Comparison of ENCODE assay signal across 29 cellular contexts in the genomic region with DNA sequence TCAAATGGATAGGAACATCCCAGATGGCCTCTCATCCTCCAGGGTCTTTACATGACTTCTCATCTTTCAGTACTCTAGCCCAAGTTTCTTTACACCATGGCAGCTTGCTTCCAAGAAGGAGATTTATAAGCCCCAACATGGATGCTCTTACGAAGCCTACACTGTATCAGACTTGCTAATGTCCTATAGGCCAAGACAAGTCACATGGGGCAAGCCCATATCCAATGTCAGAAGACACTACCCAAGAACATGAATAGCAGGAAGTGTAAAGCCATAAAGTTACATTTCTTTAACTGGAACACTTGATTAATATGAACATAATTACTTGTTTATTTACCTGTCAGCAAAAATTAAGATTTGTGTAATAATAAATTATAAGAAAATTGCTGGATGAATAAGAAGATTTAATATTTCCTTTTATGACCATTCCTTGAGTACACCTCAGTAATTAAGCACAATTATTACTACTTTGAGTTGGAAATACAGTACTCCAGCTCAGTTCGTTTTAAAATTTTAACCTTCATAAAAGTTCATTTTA.
"Had no signal": no experiment of that assay in that cellular context is flagged by ENCODE, and none has a peak within 500 bp of the region (broad histone marks: within the 10 kb centered on the region; RNA-seq: fewer than 3 reads in every experiment).

No MANE protein-coding gene starts in this region.

- H3K4me1 ChIP-seq: ascending aorta, body of pancreas had no signal

- H3K27me3 ChIP-seq: ascending aorta, body of pancreas had no signal

- H3K9me3 ChIP-seq: ascending aorta, body of pancreas had no signal

- DNase-seq: activated B cell treated with CpG ODN at 0.5 μM for 24 hours; activated CD4-positive, alpha-beta memory T cell treated with anti-CD3 and anti-CD28 coated beads for 36 hours; activated CD4-positive, alpha-beta T cell treated with anti-CD3 and anti-CD28 coated beads for 1 hour; activated CD4-positive, alpha-beta T cell treated with anti-CD3 and anti-CD28 coated beads, Interleukin-2, amount 10 ng/mL, durations not matched to agents 24 days and 14 days; activated CD8-positive, alpha-beta memory T cell treated with anti-CD3 and anti-CD28 coated beads for 24 hours; activated effector memory CD4-positive, alpha-beta T cell treated with anti-CD3 and anti-CD28 coated beads, Interleukin-2, amount 50 U/mL, for 16 hours; activated naive CD4-positive, alpha-beta T cell treated with Interleukin-2 at 50 U/mL for 16 hours; activated naive CD8-positive, alpha-beta T cell treated with anti-CD3 and anti-CD28 coated beads, Interleukin-2, amount 50 U/mL, for 24 hours; activated T-cell treated with anti-CD3 and anti-CD28 coated beads, Interleukin-2, amount 50 U/mL, for 4 hours; amniotic stem cell; body of pancreas; MG63; MV-4-11; NCI-H1105; NCI-H1436; NCI-H1694 treated with DMSO at 0.1 percent for 48 hours; NCI-H2029 treated with DMSO at 0.1 percent for 48 hours; NCI-H446; NCI-H526; NCI-H774; NK-92 treated with Interleukin-12 subunit alpha and Interleukin-12 subunit beta, amount 100 ng/mL, for 24 hours; OCI-M1; RPMI8226; SW 1271 had no signal

- ATAC-seq: activated naive CD4-positive, alpha-beta T cell treated with anti-CD3 and anti-CD28 coated beads, Interleukin-2, amount 50 U/mL, for 72 hours; activated naive CD8-positive, alpha-beta T cell treated with anti-CD3 and anti-CD28 coated beads, Interleukin-2, amount 50 U/mL, for 24 hours; activated T-cell treated with anti-CD3 and anti-CD28 coated beads, Interleukin-2, amount 50 U/mL, for 4 hours; body of pancreas; Panc1; Right ventricle myocardium inferior had no signal

- H3K27ac ChIP-seq: ascending aorta, body of pancreas, SK-N-MC had no signal

- H3K4me3 ChIP-seq: ascending aorta, body of pancreas, MG63, SK-N-MC had no signal

- H3K36me3 ChIP-seq: ascending aorta, MG63 had no signal
